ENCODE assay signal across 8 cellular contexts in the genomic region with DNA sequence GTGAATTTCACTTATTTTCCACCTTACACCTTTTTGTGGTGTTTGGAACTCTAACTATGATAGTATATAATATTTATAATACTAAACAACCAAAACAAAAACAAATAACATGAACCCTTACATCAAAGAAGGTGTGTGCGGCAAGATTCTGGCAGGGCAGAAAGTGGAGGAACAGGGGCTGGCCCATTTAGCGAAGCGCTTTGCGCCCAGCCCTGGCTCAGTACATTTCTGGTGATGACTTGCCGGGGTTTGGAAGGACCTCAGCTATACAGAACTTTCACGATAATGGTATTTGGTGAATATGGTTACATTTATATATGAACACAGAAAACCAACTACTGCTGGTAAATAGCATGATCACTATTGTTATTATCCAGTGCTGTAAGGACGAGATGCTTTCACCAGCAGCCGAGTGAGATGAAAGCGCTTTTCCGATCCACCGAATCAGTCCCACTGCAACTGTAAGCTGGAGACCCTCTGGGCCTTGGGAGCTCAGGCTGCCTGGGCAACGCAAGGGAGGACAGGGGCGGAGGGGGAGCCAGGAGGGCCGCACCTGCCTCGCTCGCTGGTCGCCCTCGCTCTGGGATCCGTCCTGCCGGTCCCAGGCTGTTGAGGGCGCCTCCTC.
DNase-seq lines count a peak whose midpoint lies in the region; ATAC-seq and TF ChIP-seq lines count a peak whose summit lies in the region.

No MANE protein-coding gene starts in this region.

- DNase-seq in NCI-H1930 (lab: John Stamatoyannopoulos, UW) (peak; percentile 15 to 34), GM19240 (ENCODE audit: insufficient read length, low spot score) (no peak), hepatic stellate cell (ENCODE audit: low spot score) (no peak), islet precursor cell (no peak), kidney glomerular epithelial cell (lab: John Stamatoyannopoulos, UW) (no peak)
- DNase-seq in natural killer cell treated with Interleukin-12 subunit alpha and Interleukin-12 subunit beta and Interleukin-15 and Interleukin-18, amount 100 ng/mL, for 72 hours (ENCODE audit: low spot score), result no peak

- H3K27ac Mint-ChIP-seq in natural killer cell treated with Interleukin-12 subunit alpha and Interleukin-12 subunit beta and Interleukin-15 and Interleukin-18, amount 100 ng/mL, for 72 hours, result peak overlapping the region; percentile 87 to 99

- peak overlapping the region; percentile 94 for H3K4me3 Mint-ChIP-seq in natural killer cell treated with Interleukin-12 subunit alpha and Interleukin-12 subunit beta and Interleukin-15 and Interleukin-18, amount 100 ng/mL, for 72 hours

- H3K27ac ChIP-seq in cingulate gyrus (ENCODE audit: low read depth, low read length), result peak overlapping the region; percentile 39

- no peak for ATAC-seq in natural killer cell treated with Interleukin-12 subunit alpha and Interleukin-12 subunit beta and Interleukin-15 and Interleukin-18, amount 100 ng/mL, for 72 hours

- H3K9me3 Mint-ChIP-seq in natural killer cell treated with Interleukin-12 subunit alpha and Interleukin-12 subunit beta and Interleukin-15 and Interleukin-18, amount 100 ng/mL, for 72 hours, result no peaks in the 10 kb centered on the region

- H3K4me1 Mint-ChIP-seq in natural killer cell treated with Interleukin-12 subunit alpha and Interleukin-12 subunit beta and Interleukin-15 and Interleukin-18, amount 100 ng/mL, for 72 hours (ENCODE audit: low read depth in 2 of 2), result peaks cover 54 to 55% of the 10 kb centered on the region in 2 donors

- no peaks in the 10 kb centered on the region for H3K36me3 Mint-ChIP-seq in natural killer cell treated with Interleukin-12 subunit alpha and Interleukin-12 subunit beta and Interleukin-15 and Interleukin-18, amount 100 ng/mL, for 72 hours

- peak; percentile 9 for TF ChIP-seq POLR2A in GM18526 (IDR thresholded peaks at IDR 0.05; ENCODE audit: extremely low read depth, insufficient read length)

- no peaks in the 10 kb centered on the region for H3K27me3 Mint-ChIP-seq in natural killer cell treated with Interleukin-12 subunit alpha and Interleukin-12 subunit beta and Interleukin-15 and Interleukin-18, amount 100 ng/mL, for 72 hours

Comparison
In these comparisons a context has a peak if more than half of its experiments do, and no peak if none do; other contexts are left out.
1. DNase-seq: peak in NCI-H1930 (2 of 2); none in natural killer cell treated with Interleukin-12 subunit alpha and Interleukin-12 subunit beta and Interleukin-15 and Interleukin-18, amount 100 ng/mL, for 72 hours (single experiment), GM19240 (single experiment), hepatic stellate cell (single experiment), islet precursor cell (single experiment) and kidney glomerular epithelial cell (single experiment).